28 cellular contexts compared by ENCODE assay signal in genomic region chr1:176866011-176866410, GRCh38.
DNase-seq lines count a peak whose midpoint lies in the region; ATAC-seq and TF ChIP-seq lines count a peak whose summit lies in the region.
"Had no signal": no experiment of that assay in that cellular context is flagged by ENCODE, and none has a peak within 500 bp of the region (broad histone marks: within the 10 kb centered on the region; RNA-seq: fewer than 3 reads in every experiment).

No MANE protein-coding gene starts in this region.

- no peaks in the 10 kb centered on the region for H3K36me3 ChIP-seq in mesendoderm (ENCODE audit: control insufficient read depth, insufficient read depth, low read length)
- H3K36me3 ChIP-seq in naive thymus-derived CD4-positive, alpha-beta T cell (ENCODE audit: control insufficient read depth in 2 of 3, insufficient read depth in 3 of 3, low read length in 3 of 3), result no peaks in the 10 kb centered on the region
- H3K36me3 ChIP-seq: gastroesophageal sphincter, ovary, suprapubic skin, upper lobe of right lung had no signal

- H3K4me2 ChIP-seq in mesendoderm (ENCODE audit: low read length), result no peak overlapping the region

- H3K27me3 ChIP-seq in mesendoderm (ENCODE audit: insufficient read depth, low read length, poor library complexity), result no peaks in the 10 kb centered on the region
- no peaks in the 10 kb centered on the region for H3K27me3 ChIP-seq in naive thymus-derived CD4-positive, alpha-beta T cell (ENCODE audit: control insufficient read depth in 2 of 2, insufficient read depth in 2 of 2, low read length in 2 of 2)
- H3K27me3 ChIP-seq: gastroesophageal sphincter, ovary, suprapubic skin, upper lobe of right lung had no signal

- no peak overlapping the region for H4K8ac ChIP-seq in mesendoderm (ENCODE audit: low read depth, low read length)

- no peak overlapping the region for H3K9ac ChIP-seq in mesendoderm (ENCODE audit: low read length)

- no peak overlapping the region for H3K4ac ChIP-seq in mesendoderm (ENCODE audit: low read depth, low read length)

- no peak overlapping the region for H3K56ac ChIP-seq in mesendoderm (ENCODE audit: low read length)

- POLR2A ChIA-PET in naive thymus-derived CD4-positive, alpha-beta T cell (lab: Charles Lee), result no interaction called here

- no peak overlapping the region for H3K18ac ChIP-seq in mesendoderm (ENCODE audit: low read length)

- no peak overlapping the region for H2BK5ac ChIP-seq in mesendoderm (ENCODE audit: low read length)

- CTCF ChIA-PET in naive thymus-derived CD4-positive, alpha-beta T cell (lab: Charles Lee), result no interaction called here

- H3K79me2 ChIP-seq in mesendoderm (ENCODE audit: control insufficient read depth, insufficient read depth, low read length), result no peaks in the 10 kb centered on the region

- no peaks in the 10 kb centered on the region for H3K4me1 ChIP-seq in mesendoderm (ENCODE audit: control insufficient read depth, low read depth, low read length)
- H3K4me1 ChIP-seq in naive thymus-derived CD4-positive, alpha-beta T cell (ENCODE audit: control insufficient read depth in 2 of 2, insufficient read depth in 2 of 2, low read length in 2 of 2), result no peaks in the 10 kb centered on the region
- H3K4me1 ChIP-seq: gastroesophageal sphincter, suprapubic skin, upper lobe of right lung had no signal

- H2AK5ac ChIP-seq in mesendoderm (ENCODE audit: low read length), result no peak overlapping the region

- DNase-seq in AG10803 (ENCODE audit: low read depth), result peak; percentile 64
- DNase-seq in HT1080 (ENCODE audit: low read depth), result peak; percentile 56
- DNase-seq in epithelial cell of prostate (ENCODE audit: low read depth, low spot score), result no peak
- peak; percentile 48 for DNase-seq in mesendoderm
- DNase-seq in naive thymus-derived CD4-positive, alpha-beta T cell, result no peak
- DNase-seq in SW480 (ENCODE audit: low spot score), result no peak
- DNase-seq in HT-29 (ENCODE audit: low spot score), result no peak
- DNase-seq: activated CD8-positive, alpha-beta memory T cell treated with anti-CD3 and anti-CD28 coated beads, Interleukin-2, amount 10 ng/mL, durations not matched to agents 7 days and 5 days; activated gamma-delta T cell treated with Interleukin-2 at 50 U/mL for 16 hours; activated naive CD8-positive, alpha-beta T cell treated with anti-CD3 and anti-CD28 coated beads, Interleukin-2, amount 10 ng/mL, durations not matched to agents 7 days and 5 days; activated T-cell treated with anti-CD3 and anti-CD28 coated beads, Interleukin-2, amount 50 U/mL, for 4 hours; AML-193; caudate nucleus; CD4-positive, alpha-beta T cell; cortex of kidney; effector memory CD4-positive, alpha-beta T cell; hippocampal formation; NCI-H1048; NCI-H1694 treated with DMSO at 0.1 percent for 48 hours; ovary; T-cell; upper lobe of right lung had no signal

- H3K4me3 ChIP-seq in AG10803 (ENCODE audit: low read length), result no peak overlapping the region
- H3K4me3 ChIP-seq in mesendoderm (ENCODE audit: low read length), result no peak overlapping the region
- H3K4me3 ChIP-seq in naive thymus-derived CD4-positive, alpha-beta T cell (ENCODE audit: low read length), result no peak overlapping the region
- H3K4me3 ChIP-seq: gastroesophageal sphincter, GM12878, ovary, suprapubic skin, upper lobe of right lung had no signal

- peaks cover 0 to 11% (median 3%) of the 10 kb centered on the region in 11 donors for H3K9me3 Mint-ChIP-seq in naive thymus-derived CD4-positive, alpha-beta T cell
- H3K9me3 Mint-ChIP-seq: activated naive CD8-positive, alpha-beta T cell treated with anti-CD3 and anti-CD28 coated beads, Interleukin-2, amount 10 ng/mL, durations not matched to agents 7 days and 5 days; activated T-cell treated with anti-CD3 and anti-CD28 coated beads, Interleukin-2, amount 50 U/mL, for 4 hours; stimulated activated memory B cell treated with anti-CD40 and anti-IgM and Interleukin-4, amounts not matched to agents 10 μg/mL and 1 μg/mL and 100 μg/mL, for 72 hours had no signal

- no peak overlapping the region for H3K4me3 Mint-ChIP-seq in naive thymus-derived CD4-positive, alpha-beta T cell
- H3K4me3 Mint-ChIP-seq: activated CD8-positive, alpha-beta memory T cell treated with anti-CD3 and anti-CD28 coated beads, Interleukin-2, amount 10 ng/mL, durations not matched to agents 7 days and 5 days; activated naive CD8-positive, alpha-beta T cell treated with anti-CD3 and anti-CD28 coated beads, Interleukin-2, amount 10 ng/mL, durations not matched to agents 7 days and 5 days; activated T-cell treated with anti-CD3 and anti-CD28 coated beads, Interleukin-2, amount 50 U/mL, for 4 hours; CD4-positive, alpha-beta T cell; stimulated activated memory B cell treated with anti-CD40 and anti-IgM and Interleukin-4, amounts not matched to agents 10 μg/mL and 1 μg/mL and 100 μg/mL, for 72 hours; T-cell had no signal

- no peak overlapping the region for H2BK120ac ChIP-seq in mesendoderm (ENCODE audit: low read depth, low read length)

- ATAC-seq in HG02763 (IDR thresholded peaks at IDR 0.05; ENCODE audit: unreplicated experiment), result no peak
- ATAC-seq in naive thymus-derived CD4-positive, alpha-beta T cell, result no peak
- ATAC-seq: activated CD8-positive, alpha-beta memory T cell treated with anti-CD3 and anti-CD28 coated beads, Interleukin-2, amount 10 ng/mL, durations not matched to agents 7 days and 5 days; activated T-cell treated with anti-CD3 and anti-CD28 coated beads, Interleukin-2, amount 50 U/mL, for 4 hours; gastroesophageal sphincter; GM12878; stimulated activated memory B cell treated with anti-CD40 and anti-IgM and Interleukin-4, amounts not matched to agents 10 μg/mL and 1 μg/mL and 100 μg/mL, for 72 hours; T-cell; upper lobe of right lung had no signal

- no peaks in the 10 kb centered on the region for H3K79me1 ChIP-seq in mesendoderm (ENCODE audit: low read length)

- H3K27me3 Mint-ChIP-seq in naive thymus-derived CD4-positive, alpha-beta T cell, result peaks cover 0 to 19% (median 2%) of the 10 kb centered on the region in 5 donors
- H3K27me3 Mint-ChIP-seq: activated CD8-positive, alpha-beta memory T cell treated with anti-CD3 and anti-CD28 coated beads, Interleukin-2, amount 10 ng/mL, durations not matched to agents 7 days and 5 days; activated naive CD8-positive, alpha-beta T cell treated with anti-CD3 and anti-CD28 coated beads, Interleukin-2, amount 10 ng/mL, durations not matched to agents 7 days and 5 days; IgD-negative memory B cell; stimulated activated memory B cell treated with anti-CD40 and anti-IgM and Interleukin-4, amounts not matched to agents 10 μg/mL and 1 μg/mL and 100 μg/mL, for 72 hours had no signal

- no peak overlapping the region for H3K23ac ChIP-seq in mesendoderm (ENCODE audit: low read length)

- H2BK15ac ChIP-seq in mesendoderm (replicated peaks; ENCODE audit: low read depth), result no peak overlapping the region

- peak overlapping the region; percentile 56 for H3K27ac ChIP-seq in epithelial cell of prostate
- no peak overlapping the region for H3K27ac ChIP-seq in mesendoderm (ENCODE audit: low read depth, low read length)
- H3K27ac ChIP-seq in naive thymus-derived CD4-positive, alpha-beta T cell (ENCODE audit: low read depth, low read length), result no peak overlapping the region
- H3K27ac ChIP-seq: gastroesophageal sphincter, ovary, suprapubic skin, upper lobe of right lung had no signal

- no peaks in the 10 kb centered on the region for H3K9me3 ChIP-seq in naive thymus-derived CD4-positive, alpha-beta T cell (ENCODE audit: control insufficient read depth in 2 of 3, low read length in 3 of 3)
- H3K9me3 ChIP-seq: gastroesophageal sphincter, ovary, suprapubic skin, upper lobe of right lung had no signal

- no peak overlapping the region for H3K27ac Mint-ChIP-seq in naive thymus-derived CD4-positive, alpha-beta T cell
- H3K27ac Mint-ChIP-seq: activated CD8-positive, alpha-beta memory T cell treated with anti-CD3 and anti-CD28 coated beads, Interleukin-2, amount 10 ng/mL, durations not matched to agents 7 days and 5 days; activated naive CD8-positive, alpha-beta T cell treated with anti-CD3 and anti-CD28 coated beads, Interleukin-2, amount 10 ng/mL, durations not matched to agents 7 days and 5 days; CD4-positive, alpha-beta T cell; IgD-negative memory B cell; stimulated activated memory B cell treated with anti-CD40 and anti-IgM and Interleukin-4, amounts not matched to agents 10 μg/mL and 1 μg/mL and 100 μg/mL, for 72 hours; T-cell had no signal

- H3K4me1 Mint-ChIP-seq in naive thymus-derived CD4-positive, alpha-beta T cell, result no peaks in the 10 kb centered on the region
- H3K4me1 Mint-ChIP-seq: activated CD8-positive, alpha-beta memory T cell treated with anti-CD3 and anti-CD28 coated beads, Interleukin-2, amount 10 ng/mL, durations not matched to agents 7 days and 5 days; activated naive CD8-positive, alpha-beta T cell treated with anti-CD3 and anti-CD28 coated beads, Interleukin-2, amount 10 ng/mL, durations not matched to agents 7 days and 5 days; IgD-negative memory B cell; stimulated activated memory B cell treated with anti-CD40 and anti-IgM and Interleukin-4, amounts not matched to agents 10 μg/mL and 1 μg/mL and 100 μg/mL, for 72 hours; T-cell had no signal

- no peak for TF ChIP-seq CTCF in AG10803 (conservative IDR thresholded peaks at IDR 0.05; ENCODE audit: low read length)

- intact Hi-C loops in naive thymus-derived CD4-positive, alpha-beta T cell (cut with micrococcal nuclease), result no loop called here

- no peaks in the 10 kb centered on the region for H3K36me3 Mint-ChIP-seq in naive thymus-derived CD4-positive, alpha-beta T cell
- H3K36me3 Mint-ChIP-seq: activated CD8-positive, alpha-beta memory T cell treated with anti-CD3 and anti-CD28 coated beads, Interleukin-2, amount 10 ng/mL, durations not matched to agents 7 days and 5 days; activated naive CD8-positive, alpha-beta T cell treated with anti-CD3 and anti-CD28 coated beads, Interleukin-2, amount 10 ng/mL, durations not matched to agents 7 days and 5 days; IgD-negative memory B cell; stimulated activated memory B cell treated with anti-CD40 and anti-IgM and Interleukin-4, amounts not matched to agents 10 μg/mL and 1 μg/mL and 100 μg/mL, for 72 hours; T-cell had no signal

- no peak overlapping the region for H4K5ac ChIP-seq in mesendoderm (ENCODE audit: low read length)

Comparison
In these comparisons a context has a peak if more than half of its experiments do, and no peak if none do; other contexts are left out.
1. DNase-seq: peak in AG10803 (single experiment), HT1080 (single experiment) and mesendoderm (single experiment); none in epithelial cell of prostate (single experiment), naive thymus-derived CD4-positive, alpha-beta T cell (0 of 9), SW480 (single experiment) and HT-29 (single experiment).